ENCODE assay signal across 9 cellular contexts in the genomic region with DNA sequence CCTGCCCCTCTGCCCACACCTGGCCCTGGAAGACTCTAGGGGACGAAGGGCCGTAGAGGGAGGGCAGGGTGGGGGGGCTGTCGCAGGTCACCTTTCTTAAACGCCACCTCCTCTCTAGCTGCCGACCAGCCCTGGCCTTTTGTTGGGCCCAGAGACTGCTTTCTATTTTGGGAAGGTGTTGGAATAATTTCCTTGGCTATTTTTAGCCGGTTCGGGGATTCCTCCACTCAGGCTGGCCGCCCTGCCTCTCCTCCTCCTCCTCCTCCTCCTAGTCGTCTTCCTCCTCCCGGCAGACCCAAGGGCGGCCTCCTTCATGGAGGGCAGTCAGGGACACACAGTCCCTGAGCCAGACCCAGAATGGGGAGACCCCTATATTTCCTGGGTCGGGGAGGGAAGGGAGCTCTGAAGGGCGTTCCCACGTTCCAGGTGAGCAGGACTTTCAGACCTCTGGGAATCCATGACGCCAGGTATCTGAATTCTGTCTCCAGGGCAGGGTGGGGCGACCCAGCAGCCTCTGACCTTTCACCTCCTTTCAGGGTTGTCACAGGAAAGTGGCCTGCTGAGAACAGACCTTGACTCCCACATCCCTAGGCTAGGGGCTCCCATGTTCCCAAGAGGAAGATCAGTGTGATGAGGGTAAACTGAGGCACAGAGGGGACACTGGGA. TPM values are rescaled to one million over a fixed set of nuclear protein-coding genes. Genes with fewer than 3 reads are reported as not detected.
DNase-seq lines count a peak whose midpoint lies in the region; ATAC-seq, FAIRE-seq and TF ChIP-seq lines count a peak whose summit lies in the region.
"Had no signal": no experiment of that assay in that cellular context is flagged by ENCODE, and none has a peak within 500 bp of the region (broad histone marks: within the 10 kb centered on the region; RNA-seq: fewer than 3 reads in every experiment).

No MANE protein-coding gene starts in this region.

- TF ChIP-seq POLR2A in HepG2 (IDR thresholded peaks at IDR 0.05; ENCODE audit: insufficient read depth in 1 of 2, low read depth in 2 of 2, low read length in 2 of 2) (no peak), testis (IDR thresholded peaks at IDR 0.05) (no peak)

- in situ Hi-C loops in brain microvascular endothelial cell (cut with HindIII; ENCODE audit: low pct_ligation_motif_present, low sequenced_read_pairs), result no loop called here
- in situ Hi-C loops in HepG2 (cut with HindIII; ENCODE audit: extremely low pct_ligation_motif_present, low pct_unique_long_range_greater_than_20kb), result no loop called here

- peak overlapping the region; percentile 99 for H3K4me2 ChIP-seq in SK-N-SH
- peak overlapping the region; percentile 93; the same call in 1 of the 2 replicates for H3K4me2 ChIP-seq in HepG2 (ENCODE audit: low read depth, low read length)

- DNase-seq in SK-N-SH (no peak), brain microvascular endothelial cell (no peak), HepG2 (ENCODE audit: low spot score) (no peak), testis (peak; percentile 73), iPS-NIHi7 (ENCODE audit: extremely low spot score) (no peak), KG1 (lab: John Stamatoyannopoulos, UW) (no peak)
- DNase-seq: 8988T had no signal

- H3K9me3 ChIP-seq in SK-N-SH (no peaks in the 10 kb centered on the region), HepG2 (ENCODE audit: low read length) (no peaks in the 10 kb centered on the region), testis (no peaks in the 10 kb centered on the region)

- peaks cover 18 to 21% of the 10 kb centered on the region in 2 experiments; a peak in 3 of 4 replicates for H3K4me1 ChIP-seq in SK-N-SH (ENCODE audit: control insufficient read depth in 1 of 2, insufficient read depth in 2 of 2, low read depth in 1 of 2, low read length in 1 of 2)
- peaks cover 50% of the 10 kb centered on the region for H3K4me1 ChIP-seq in HepG2 (ENCODE audit: insufficient read depth, low read length)
- peaks cover 25% of the 10 kb centered on the region for H3K4me1 ChIP-seq in testis

- H3K4me3 ChIP-seq in SK-N-SH (ENCODE audit: low read depth in 2 of 2, low read length in 1 of 2) (peak overlapping the region in 1 of 2 experiments; percentile 70; a peak in 1 of 4 replicates), brain microvascular endothelial cell (ENCODE audit: low read depth, low read length) (no peak overlapping the region), HepG2 (replicated peaks in 1 of 3; ENCODE audit: insufficient read depth in 1 of 3, low read depth in 2 of 3, low read length in 3 of 3) (peak overlapping the region in 2 of 3 experiments; percentile 60 to 80; a peak in 2 of 6 replicates), testis (peak overlapping the region; percentile 55 to 66)

- POLR2A ChIA-PET in SK-N-SH (lab: Yijun Ruan, JAX), result no interaction called here
- POLR2A ChIA-PET in HepG2 (lab: Yijun Ruan, JAX), result interaction anchor here (8.0 kb wide), 1 partner anchor 19 kb away, joined by 65 read pairs; a partner anchor contains a TSS

- no peak for FAIRE-seq in HepG2 (lab: Jason Lieb, UNC)

- peaks cover 49% of the 10 kb centered on the region for H3F3A ChIP-seq in SK-N-SH (replicated peaks; ENCODE audit: insufficient read depth)

- intact Hi-C loops in HepG2 (cut with micrococcal nuclease; ENCODE audit: unreplicated experiment) (loop anchor here (2.0 kb wide), 1 partner anchor 51 kb away; no protein-coding TSS in a partner anchor), testis (cut with DNase I; ENCODE audit: low total_unique reads) (no loop called here)

- ATAC-seq in SK-N-SH treated with all-trans-retinoic acid at 6 μM for 48 hours (no peak), HepG2 (no peak), HG03460 (IDR thresholded peaks at IDR 0.05; ENCODE audit: unreplicated experiment) (no peak)

- peak overlapping the region in 1 of 2 experiments; percentile 86; a peak in 2 of 4 replicates for H3K27ac ChIP-seq in SK-N-SH (ENCODE audit: low read depth in 2 of 2, low read length in 1 of 2)
- peak overlapping the region; percentile 80 for H3K27ac ChIP-seq in brain microvascular endothelial cell
- H3K27ac ChIP-seq in HepG2 (ENCODE audit: extremely low read length, insufficient read depth, low read length), result no peak overlapping the region
- H3K27ac ChIP-seq in testis, result peak overlapping the region; percentile 90 to 92

- no peak for TF ChIP-seq RAD21 in SK-N-SH (IDR thresholded peaks at IDR 0.05; ENCODE audit: low read length)
- no peak for TF ChIP-seq RAD21 in HepG2 (CRISPR knock-in tag; IDR thresholded peaks at IDR 0.05)

- CTCF ChIA-PET in SK-N-SH (lab: Yijun Ruan, JAX) (interaction anchor here (1.1 to 1.4 kb wide), 4 partner anchors 18 to 324 kb away, joined by 3 to 4 read pairs (median 3); a partner anchor contains a TSS), HepG2 (lab: Yijun Ruan, JAX; ENCODE audit: low intra/inter-chr PET ratio, low total read pairs) (no interaction called here)

- TF ChIP-seq EP300 in SK-N-SH (IDR thresholded peaks at IDR 0.05; ENCODE audit: borderline replicate concordance in 1 of 2, low read depth in 1 of 2, low read length in 1 of 2) (no peak), HepG2 (IDR thresholded peaks at IDR 0.05; ENCODE audit: low read depth in 2 of 2, low read length in 2 of 2) (no peak), HepG2 (CRISPR knock-in tag; IDR thresholded peaks at IDR 0.05; ENCODE audit: borderline replicate concordance) (no peak)

- H3K9ac ChIP-seq in SK-N-SH (no peak overlapping the region), HepG2 (ENCODE audit: insufficient read depth, low read depth, low read length) (no peak overlapping the region)

- H3K9me2 ChIP-seq in SK-N-SH, result no peaks in the 10 kb centered on the region

- WGBS in SK-N-SH (ENCODE audit: low lambda C conversion rate), result 58% methylated on average over 13 of the region's 16 CpGs
- WGBS in HepG2 (ENCODE audit: low lambda C conversion rate), result 24% methylated on average over 7 of the region's 16 CpGs
- WGBS in testis, 2 donors, result 15 to 22% methylated on average over 6 to 16 of the region's 16 CpGs

- H3K36me3 ChIP-seq in SK-N-SH (replicated peaks in 1 of 2; ENCODE audit: control insufficient read depth in 1 of 2, insufficient read depth in 2 of 2, low read length in 1 of 2), result no peaks in the 10 kb centered on the region
- no peaks in the 10 kb centered on the region for H3K36me3 ChIP-seq in brain microvascular endothelial cell (replicated peaks)
- H3K36me3 ChIP-seq in HepG2 (replicated peaks in 1 of 2; ENCODE audit: control insufficient read depth in 1 of 2, insufficient read depth in 2 of 2, low read length in 2 of 2), result no peaks in the 10 kb centered on the region
- H3K36me3 ChIP-seq in testis (ENCODE audit: low read depth, missing control alignments), result no peaks in the 10 kb centered on the region

- H3K79me2 ChIP-seq in SK-N-SH (ENCODE audit: insufficient read depth) (peaks cover 3% of the 10 kb centered on the region; the same call in 1 of the 2 replicates), HepG2 (ENCODE audit: insufficient read depth, low read length) (no peaks in the 10 kb centered on the region)

- H3K27me3 ChIP-seq in SK-N-SH (ENCODE audit: insufficient read depth) (no peaks in the 10 kb centered on the region), brain microvascular endothelial cell (replicated peaks) (no peaks in the 10 kb centered on the region), HepG2 (ENCODE audit: control insufficient read depth in 1 of 2, insufficient read depth in 2 of 2, low read length in 2 of 2) (peaks cover 12 to 72% of the 10 kb centered on the region in 2 experiments), testis (no peaks in the 10 kb centered on the region)

- no peak overlapping the region for H2AFZ ChIP-seq in SK-N-SH (ENCODE audit: low read depth)
- no peak overlapping the region for H2AFZ ChIP-seq in HepG2 (ENCODE audit: low read length)

- no TSS peak for BruUV-seq in HepG2 (replicated peaks; lab: Mats Ljungman, UMichigan)

- TF ChIP-seq CTCF in SK-N-SH (IDR thresholded peaks at IDR 0.05) (no peak), brain microvascular endothelial cell (IDR thresholded peaks at IDR 0.05; ENCODE audit: low read depth, low read length, missing control alignments) (no peak), HepG2 (CRISPR knock-in tag; IDR thresholded peaks at IDR 0.05) (no peak), testis (IDR thresholded peaks at IDR 0.05) (no peak)

- H4K20me1 ChIP-seq in SK-N-SH (ENCODE audit: insufficient read depth), result no peaks in the 10 kb centered on the region
- no peaks in the 10 kb centered on the region for H4K20me1 ChIP-seq in HepG2 (ENCODE audit: insufficient read depth, low read length)

RNA-seq across cellular contexts. Expression of a gene that starts 19.9 kb away (rescaled TPM):
- polyA plus RNA-seq in SK-N-SH (2012; rRNA removed) (54.0 and 67.6 TPM in 2 replicates), HepG2 (2011; rRNA removed) (34.1 and 40.4 TPM in 2 replicates), testis (ENCODE audit: insufficient read depth, low read depth, low replicate concordance) (16.9 TPM)
- 29.6 and 31.6 TPM in 2 replicates for polyA plus RNA-seq in SK-N-SH (2012; cell fraction: cytosol; rRNA removed)
- polyA plus RNA-seq in SK-N-SH (2012; cell fraction: nucleus; rRNA removed), result 134 and 135 TPM in 2 replicates
- total RNA-seq in HepG2 (2016; rRNA removed; fragmentation: Illumina TruSeq; extraction: Trizol) (3.2 and 4.6 TPM in 2 replicates), testis (10 to 100 TPM; 30.5 to 59.7 TPM)
- 0.71 and 0.91 TPM in 2 replicates for total RNA-seq in HepG2 (2016; cell fraction: cytosol; rRNA removed; fragmentation: Illumina TruSeq; extraction: Trizol; ENCODE audit: low read depth)
- total RNA-seq in HepG2 (2016; cell fraction: insoluble cytoplasmic fraction; rRNA removed; fragmentation: Illumina TruSeq; extraction: Trizol), result 3.2 and 6.0 TPM in 2 replicates
- 1.8 TPM in 2 replicates for total RNA-seq in HepG2 (2016; cell fraction: membrane; rRNA removed; fragmentation: Illumina TruSeq; extraction: Trizol)
- 7.3 and 7.6 TPM in 2 replicates for total RNA-seq in HepG2 (2016; cell fraction: nucleus; rRNA removed; fragmentation: Illumina TruSeq; extraction: Trizol)
- 40.0 and 43.7 TPM in 2 replicates for polyA plus RNA-seq in HepG2 (2011; cell fraction: cytosol; rRNA removed)
- polyA plus RNA-seq in HepG2 (2011; cell fraction: nucleus; rRNA removed), result 66.8 and 77.1 TPM in 2 replicates
- 11.3 and 22.4 TPM in 2 replicates for polyA plus RNA-seq in HepG2 (2012)
- 1.5 and 1.7 TPM in 2 replicates for polyA plus RNA-seq in HepG2 (2016; cell fraction: cytosol; fragmentation: Illumina TruSeq; extraction: Trizol; ENCODE audit: low read depth)
- 5.5 and 5.8 TPM in 2 replicates for polyA plus RNA-seq in HepG2 (2016; cell fraction: insoluble cytoplasmic fraction; fragmentation: Illumina TruSeq; extraction: Trizol; ENCODE audit: low read depth)
- 2.3 and 2.5 TPM in 2 replicates for polyA plus RNA-seq in HepG2 (2016; cell fraction: membrane; fragmentation: Illumina TruSeq; extraction: Trizol; ENCODE audit: low read depth)
- 16.6 and 21.3 TPM in 2 replicates for polyA plus RNA-seq in HepG2 (2016; cell fraction: nucleus; fragmentation: Illumina TruSeq; extraction: Trizol; ENCODE audit: insufficient read depth, low read depth)
- polyA minus RNA-seq in HepG2 (2011; rRNA and poly(A)+ RNA removed; ENCODE audit: low replicate concordance), result 22.5 and 88.0 TPM in 2 replicates
- polyA minus RNA-seq in HepG2 (2011; cell fraction: cytosol; rRNA and poly(A)+ RNA removed), result 12.3 and 15.6 TPM in 2 replicates
- polyA minus RNA-seq in HepG2 (2011; cell fraction: nucleus; rRNA and poly(A)+ RNA removed), result 35.0 and 45.0 TPM in 2 replicates

RNA-seq across cellular contexts. Expression of a gene that starts 39.0 kb away (rescaled TPM):
- polyA plus RNA-seq in SK-N-SH (2012; rRNA removed) (106 and 116 TPM in 2 replicates), HepG2 (2011; rRNA removed) (77.2 and 89.7 TPM in 2 replicates), testis (ENCODE audit: insufficient read depth, low read depth, low replicate concordance) (77.4 TPM)
- polyA plus RNA-seq in SK-N-SH (2012; cell fraction: cytosol; rRNA removed), result 56.9 and 85.5 TPM in 2 replicates
- 122 and 126 TPM in 2 replicates for polyA plus RNA-seq in SK-N-SH (2012; cell fraction: nucleus; rRNA removed)
- total RNA-seq in HepG2 (2016; rRNA removed; fragmentation: Illumina TruSeq; extraction: Trizol) (93.6 and 105 TPM in 2 replicates), testis (10 to 100 TPM; 69.4 to 69.7 TPM)
- 8.6 and 9.2 TPM in 2 replicates for total RNA-seq in HepG2 (2016; cell fraction: cytosol; rRNA removed; fragmentation: Illumina TruSeq; extraction: Trizol; ENCODE audit: low read depth)
- total RNA-seq in HepG2 (2016; cell fraction: insoluble cytoplasmic fraction; rRNA removed; fragmentation: Illumina TruSeq; extraction: Trizol), result 80.4 and 107 TPM in 2 replicates
- 34.1 and 36.1 TPM in 2 replicates for total RNA-seq in HepG2 (2016; cell fraction: membrane; rRNA removed; fragmentation: Illumina TruSeq; extraction: Trizol)
- 44.6 and 52.0 TPM in 2 replicates for total RNA-seq in HepG2 (2016; cell fraction: nucleus; rRNA removed; fragmentation: Illumina TruSeq; extraction: Trizol)
- 83.5 and 98.7 TPM in 2 replicates for polyA plus RNA-seq in HepG2 (2011; cell fraction: cytosol; rRNA removed)
- 75.2 and 87.6 TPM in 2 replicates for polyA plus RNA-seq in HepG2 (2011; cell fraction: nucleus; rRNA removed)
- 40.0 and 41.8 TPM in 2 replicates for polyA plus RNA-seq in HepG2 (2012)
- polyA plus RNA-seq in HepG2 (2016; cell fraction: cytosol; fragmentation: Illumina TruSeq; extraction: Trizol; ENCODE audit: low read depth), result 7.1 and 7.6 TPM in 2 replicates
- polyA plus RNA-seq in HepG2 (2016; cell fraction: insoluble cytoplasmic fraction; fragmentation: Illumina TruSeq; extraction: Trizol; ENCODE audit: low read depth), result 74.9 and 86.7 TPM in 2 replicates
- polyA plus RNA-seq in HepG2 (2016; cell fraction: membrane; fragmentation: Illumina TruSeq; extraction: Trizol; ENCODE audit: low read depth), result 19.0 and 21.3 TPM in 2 replicates
- 75.4 and 76.1 TPM in 2 replicates for polyA plus RNA-seq in HepG2 (2016; cell fraction: nucleus; fragmentation: Illumina TruSeq; extraction: Trizol; ENCODE audit: insufficient read depth, low read depth)
- polyA minus RNA-seq in HepG2 (2011; rRNA and poly(A)+ RNA removed; ENCODE audit: low replicate concordance), result 106 and 107 TPM in 2 replicates
- polyA minus RNA-seq in HepG2 (2011; cell fraction: cytosol; rRNA and poly(A)+ RNA removed), result 35.3 and 37.2 TPM in 2 replicates
- 14.4 and 16.7 TPM in 2 replicates for polyA minus RNA-seq in HepG2 (2011; cell fraction: nucleus; rRNA and poly(A)+ RNA removed)
